Comparison of ENCODE assay signal across 1 cellular context in the genomic region with DNA sequence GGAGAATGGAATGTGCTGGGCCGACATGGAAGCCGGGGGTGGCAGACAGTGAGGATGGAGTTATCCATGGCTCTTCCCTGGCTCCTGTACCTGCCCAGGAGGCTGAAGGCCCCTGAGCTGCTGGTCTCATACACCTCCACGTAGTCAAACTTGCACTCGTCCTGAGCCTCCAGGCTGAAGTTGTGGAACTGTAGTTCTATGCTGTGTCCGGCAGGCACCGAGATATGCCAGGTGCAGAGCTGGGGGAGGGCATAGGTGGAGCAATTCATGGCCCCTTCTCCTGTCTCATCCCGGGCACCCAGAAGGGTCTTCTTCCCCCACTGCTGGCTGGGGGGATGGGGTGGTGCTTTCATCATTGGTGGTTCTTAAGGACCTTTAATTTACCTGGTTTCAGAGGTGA.
TF ChIP-seq lines count a peak whose summit lies in the region.

No MANE protein-coding gene starts in this region.

TF ChIP-seq in IMR-90, 13 proteins besides CTCF, POLR2A, EP300 and RAD21:
- TF ChIP-seq RCOR1 (IDR thresholded peaks at IDR 0.05; ENCODE audit: insufficient replicate concordance, low read length) = no peak
- TF ChIP-seq BHLHE40 (IDR thresholded peaks at IDR 0.05; ENCODE audit: low read depth, low read length) = no peak
- TF ChIP-seq MAZ (IDR thresholded peaks at IDR 0.05; ENCODE audit: borderline replicate concordance, low read depth, low read length) = no peak
- TF ChIP-seq CHD1 (IDR thresholded peaks at IDR 0.05; ENCODE audit: low read depth, low read length) = no peak
- no peak for TF ChIP-seq FOS (IDR thresholded peaks at IDR 0.05; ENCODE audit: low read depth, low read length)
- no peak for TF ChIP-seq RFX5 (IDR thresholded peaks at IDR 0.05; ENCODE audit: low read depth, low read length)
- no peak for TF ChIP-seq MAFK (IDR thresholded peaks at IDR 0.05; ENCODE audit: low read depth, low read length)
- TF ChIP-seq, protein P1, sequence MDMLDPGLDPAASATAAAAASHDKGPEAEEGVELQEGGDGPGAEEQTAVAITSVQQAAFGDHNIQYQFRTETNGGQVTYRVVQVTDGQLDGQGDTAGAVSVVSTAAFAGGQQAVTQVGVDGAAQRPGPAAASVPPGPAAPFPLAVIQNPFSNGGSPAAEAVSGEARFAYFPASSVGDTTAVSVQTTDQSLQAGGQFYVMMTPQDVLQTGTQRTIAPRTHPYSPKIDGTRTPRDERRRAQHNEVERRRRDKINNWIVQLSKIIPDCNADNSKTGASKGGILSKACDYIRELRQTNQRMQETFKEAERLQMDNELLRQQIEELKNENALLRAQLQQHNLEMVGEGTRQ (IDR thresholded peaks at IDR 0.05; ENCODE audit: low read depth, low read length) = no peak
- TF ChIP-seq, protein P2, sequence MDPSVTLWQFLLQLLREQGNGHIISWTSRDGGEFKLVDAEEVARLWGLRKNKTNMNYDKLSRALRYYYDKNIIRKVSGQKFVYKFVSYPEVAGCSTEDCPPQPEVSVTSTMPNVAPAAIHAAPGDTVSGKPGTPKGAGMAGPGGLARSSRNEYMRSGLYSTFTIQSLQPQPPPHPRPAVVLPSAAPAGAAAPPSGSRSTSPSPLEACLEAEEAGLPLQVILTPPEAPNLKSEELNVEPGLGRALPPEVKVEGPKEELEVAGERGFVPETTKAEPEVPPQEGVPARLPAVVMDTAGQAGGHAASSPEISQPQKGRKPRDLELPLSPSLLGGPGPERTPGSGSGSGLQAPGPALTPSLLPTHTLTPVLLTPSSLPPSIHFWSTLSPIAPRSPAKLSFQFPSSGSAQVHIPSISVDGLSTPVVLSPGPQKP (IDR thresholded peaks at IDR 0.05; ENCODE audit: borderline replicate concordance, low read depth, low read length) = no peak
- TF ChIP-seq MXI1 (IDR thresholded peaks at IDR 0.05; ENCODE audit: borderline replicate concordance, low read depth, low read length) = no peak
- TF ChIP-seq NFE2L2 (IDR thresholded peaks at IDR 0.05; ENCODE audit: low read depth, low read length) = no peak
- TF ChIP-seq SMC3 (IDR thresholded peaks at IDR 0.05; ENCODE audit: low read depth, low read length) = no peak
- no peak for TF ChIP-seq CEBPB (IDR thresholded peaks at IDR 0.05; ENCODE audit: low read depth, low read length)
